In genomic region chr19:10112895-10113591, GRCh38 we compare ENCODE assay signal across 1 cellular context.
TF ChIP-seq lines count a peak whose summit lies in the region.

No MANE protein-coding gene starts in this region.

TF ChIP-seq in HEK293, 187 proteins besides CTCF, POLR2A, EP300 and RAD21 (continued from another document and continues in another):
- TF ChIP-seq ZNF555 (tag by site-specific recombination; conservative IDR thresholded peaks at IDR 0.05), result no peak
- TF ChIP-seq ZNF280D (tag by site-specific recombination; IDR thresholded peaks at IDR 0.05), result no peak
- no peak for TF ChIP-seq ZNF10 (tag by site-specific recombination; IDR thresholded peaks at IDR 0.05)
- TF ChIP-seq TRIM28 (IDR thresholded peaks at IDR 0.05; ENCODE audit: borderline replicate concordance, low read length), result no peak
- no peak for TF ChIP-seq HOXC10 (CRISPR knock-in tag; IDR thresholded peaks at IDR 0.05)
- no peak for TF ChIP-seq ZNF211 (tag by site-specific recombination; IDR thresholded peaks at IDR 0.05; ENCODE audit: low read depth)
- TF ChIP-seq HOXD13 (CRISPR knock-in tag; IDR thresholded peaks at IDR 0.05; ENCODE audit: borderline replicate concordance), result no peak
- TF ChIP-seq ZNF571 (tag by site-specific recombination; IDR thresholded peaks at IDR 0.05), result no peak
- TF ChIP-seq ZNF561 (tag by site-specific recombination; IDR thresholded peaks at IDR 0.05; ENCODE audit: borderline replicate concordance), result no peak
- no peak for TF ChIP-seq ZSCAN5A (tag by site-specific recombination; IDR thresholded peaks at IDR 0.05)
- TF ChIP-seq SP7 (tag by site-specific recombination; IDR thresholded peaks at IDR 0.05), result peak; percentile 43; the same call in 1 of the 2 replicates
- TF ChIP-seq ZNF221 (tag by site-specific recombination; IDR thresholded peaks at IDR 0.05; ENCODE audit: borderline replicate concordance), result no peak
- no peak for TF ChIP-seq ZBTB11 (tag by site-specific recombination; conservative IDR thresholded peaks at IDR 0.05; ENCODE audit: low read depth)
- TF ChIP-seq ZNF138 (tag by site-specific recombination; IDR thresholded peaks at IDR 0.05; ENCODE audit: borderline replicate concordance), result no peak
- TF ChIP-seq ZNF600 (tag by site-specific recombination; IDR thresholded peaks at IDR 0.05), result no peak
- TF ChIP-seq ZNF223 (tag by site-specific recombination; IDR thresholded peaks at IDR 0.05), result no peak
- peak; percentile 31; the same call in 1 of the 2 replicates for TF ChIP-seq ZEB2 (tag by site-specific recombination; IDR thresholded peaks at IDR 0.05)
- TF ChIP-seq, protein P1, sequence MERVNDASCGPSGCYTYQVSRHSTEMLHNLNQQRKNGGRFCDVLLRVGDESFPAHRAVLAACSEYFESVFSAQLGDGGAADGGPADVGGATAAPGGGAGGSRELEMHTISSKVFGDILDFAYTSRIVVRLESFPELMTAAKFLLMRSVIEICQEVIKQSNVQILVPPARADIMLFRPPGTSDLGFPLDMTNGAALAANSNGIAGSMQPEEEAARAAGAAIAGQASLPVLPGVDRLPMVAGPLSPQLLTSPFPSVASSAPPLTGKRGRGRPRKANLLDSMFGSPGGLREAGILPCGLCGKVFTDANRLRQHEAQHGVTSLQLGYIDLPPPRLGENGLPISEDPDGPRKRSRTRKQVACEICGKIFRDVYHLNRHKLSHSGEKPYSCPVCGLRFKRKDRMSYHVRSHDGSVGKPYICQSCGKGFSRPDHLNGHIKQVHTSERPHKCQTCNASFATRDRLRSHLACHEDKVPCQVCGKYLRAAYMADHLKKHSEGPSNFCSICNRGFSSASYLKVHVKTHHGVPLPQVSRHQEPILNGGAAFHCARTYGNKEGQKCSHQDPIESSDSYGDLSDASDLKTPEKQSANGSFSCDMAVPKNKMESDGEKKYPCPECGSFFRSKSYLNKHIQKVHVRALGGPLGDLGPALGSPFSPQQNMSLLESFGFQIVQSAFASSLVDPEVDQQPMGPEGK (tag by site-specific recombination; IDR thresholded peaks at IDR 0.05), result peak; percentile 97
- TF ChIP-seq, protein P2, sequence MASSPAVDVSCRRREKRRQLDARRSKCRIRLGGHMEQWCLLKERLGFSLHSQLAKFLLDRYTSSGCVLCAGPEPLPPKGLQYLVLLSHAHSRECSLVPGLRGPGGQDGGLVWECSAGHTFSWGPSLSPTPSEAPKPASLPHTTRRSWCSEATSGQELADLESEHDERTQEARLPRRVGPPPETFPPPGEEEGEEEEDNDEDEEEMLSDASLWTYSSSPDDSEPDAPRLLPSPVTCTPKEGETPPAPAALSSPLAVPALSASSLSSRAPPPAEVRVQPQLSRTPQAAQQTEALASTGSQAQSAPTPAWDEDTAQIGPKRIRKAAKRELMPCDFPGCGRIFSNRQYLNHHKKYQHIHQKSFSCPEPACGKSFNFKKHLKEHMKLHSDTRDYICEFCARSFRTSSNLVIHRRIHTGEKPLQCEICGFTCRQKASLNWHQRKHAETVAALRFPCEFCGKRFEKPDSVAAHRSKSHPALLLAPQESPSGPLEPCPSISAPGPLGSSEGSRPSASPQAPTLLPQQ (tag by site-specific recombination; IDR thresholded peaks at IDR 0.05), result peak; percentile 57
- no peak for TF ChIP-seq ZNF157 (tag by site-specific recombination; IDR thresholded peaks at IDR 0.05)
- no peak for TF ChIP-seq ZNF148 (tag by site-specific recombination; IDR thresholded peaks at IDR 0.05; ENCODE audit: borderline replicate concordance)
- TF ChIP-seq ZNF76 (tag by site-specific recombination; IDR thresholded peaks at IDR 0.05; ENCODE audit: borderline replicate concordance, low read depth), result no peak
- TF ChIP-seq ZNF510 (tag by site-specific recombination; IDR thresholded peaks at IDR 0.05; ENCODE audit: insufficient replicate concordance), result no peak
- TF ChIP-seq ZNF830 (tag by site-specific recombination; IDR thresholded peaks at IDR 0.05; ENCODE audit: low read depth), result no peak
- no peak for TF ChIP-seq ZNF670 (tag by site-specific recombination; IDR thresholded peaks at IDR 0.05; ENCODE audit: low read depth)
- 0 out of 2 replicates have a peak, but pooled peaks have one; percentile 20 for TF ChIP-seq KLF7 (tag by site-specific recombination; IDR thresholded peaks at IDR 0.05; ENCODE audit: borderline replicate concordance)
- peak; percentile 91 for TF ChIP-seq GLIS1 (tag by site-specific recombination; IDR thresholded peaks at IDR 0.05)
- TF ChIP-seq ZNF324 (tag by site-specific recombination; IDR thresholded peaks at IDR 0.05), result no peak
- no peak for TF ChIP-seq MZF1 (tag by site-specific recombination; IDR thresholded peaks at IDR 0.05; ENCODE audit: borderline replicate concordance)
- TF ChIP-seq WT1 (tag by site-specific recombination; IDR thresholded peaks at IDR 0.05), result no peak
- TF ChIP-seq ZNF354C (tag by site-specific recombination; IDR thresholded peaks at IDR 0.05; ENCODE audit: borderline replicate concordance, low read depth), result no peak
- TF ChIP-seq ZNF394 (tag by site-specific recombination; IDR thresholded peaks at IDR 0.05; ENCODE audit: borderline replicate concordance), result peak; percentile 38; the same call in 1 of the 2 replicates
- TF ChIP-seq ZNF112 (tag by site-specific recombination; IDR thresholded peaks at IDR 0.05), result no peak
- TF ChIP-seq, protein P3, sequence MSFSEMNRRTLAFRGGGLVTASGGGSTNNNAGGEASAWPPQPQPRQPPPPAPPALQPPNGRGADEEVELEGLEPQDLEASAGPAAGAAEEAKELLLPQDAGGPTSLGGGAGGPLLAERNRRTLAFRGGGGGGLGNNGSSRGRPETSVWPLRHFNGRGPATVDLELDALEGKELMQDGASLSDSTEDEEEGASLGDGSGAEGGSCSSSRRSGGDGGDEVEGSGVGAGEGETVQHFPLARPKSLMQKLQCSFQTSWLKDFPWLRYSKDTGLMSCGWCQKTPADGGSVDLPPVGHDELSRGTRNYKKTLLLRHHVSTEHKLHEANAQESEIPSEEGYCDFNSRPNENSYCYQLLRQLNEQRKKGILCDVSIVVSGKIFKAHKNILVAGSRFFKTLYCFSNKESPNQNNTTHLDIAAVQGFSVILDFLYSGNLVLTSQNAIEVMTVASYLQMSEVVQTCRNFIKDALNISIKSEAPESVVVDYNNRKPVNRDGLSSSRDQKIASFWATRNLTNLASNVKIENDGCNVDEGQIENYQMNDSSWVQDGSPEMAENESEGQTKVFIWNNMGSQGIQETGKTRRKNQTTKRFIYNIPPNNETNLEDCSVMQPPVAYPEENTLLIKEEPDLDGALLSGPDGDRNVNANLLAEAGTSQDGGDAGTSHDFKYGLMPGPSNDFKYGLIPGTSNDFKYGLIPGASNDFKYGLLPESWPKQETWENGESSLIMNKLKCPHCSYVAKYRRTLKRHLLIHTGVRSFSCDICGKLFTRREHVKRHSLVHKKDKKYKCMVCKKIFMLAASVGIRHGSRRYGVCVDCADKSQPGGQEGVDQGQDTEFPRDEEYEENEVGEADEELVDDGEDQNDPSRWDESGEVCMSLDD (tag by site-specific recombination; IDR thresholded peaks at IDR 0.05), result peak; percentile 62; the same call in 1 of the 2 replicates
- no peak for TF ChIP-seq ZNF792 (tag by site-specific recombination; IDR thresholded peaks at IDR 0.05)
- no peak for TF ChIP-seq GFI1B (tag by site-specific recombination; IDR thresholded peaks at IDR 0.05)
- no peak for TF ChIP-seq SP3 (tag by site-specific recombination; IDR thresholded peaks at IDR 0.05)
